In the genomic region with DNA sequence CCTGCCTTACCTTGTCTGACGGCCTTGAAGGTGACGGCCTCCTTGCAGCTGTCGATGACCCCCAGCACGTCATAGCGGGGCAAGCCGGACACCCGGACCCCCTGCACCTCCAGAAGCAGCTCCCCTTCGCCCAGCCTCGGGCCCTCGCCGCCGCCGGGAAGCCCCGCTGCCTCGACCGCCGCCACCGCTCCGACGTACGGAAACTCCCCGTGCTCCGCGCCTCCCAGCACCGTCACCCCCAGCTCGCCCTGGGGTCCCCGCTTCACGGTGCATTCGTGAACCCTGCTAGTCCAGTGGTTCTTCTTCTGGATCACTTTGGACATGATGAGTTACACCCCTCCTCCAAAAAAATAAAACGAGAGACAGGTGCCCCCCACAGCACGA, we compare ENCODE assay signal across 9 cellular contexts. TPM values are rescaled to one million over a fixed set of nuclear protein-coding genes. Genes with fewer than 3 reads are reported as not detected.
DNase-seq lines count a peak whose midpoint lies in the region; ATAC-seq and TF ChIP-seq lines count a peak whose summit lies in the region.
"Had no signal": no experiment of that assay in that cellular context is flagged by ENCODE, and none has a peak within 500 bp of the region (broad histone marks: within the 10 kb centered on the region; RNA-seq: fewer than 3 reads in every experiment).

No MANE protein-coding gene starts in this region.

- H2AFZ ChIP-seq in HCT116 (ENCODE audit: low read depth, low read length, poor library complexity, severe bottlenecking): peak overlapping the region; percentile 12

- in situ Hi-C loops in astrocyte of the spinal cord (cut with HindIII; ENCODE audit: low sequenced_read_pairs): no loop called here

- no peaks in the 10 kb centered on the region for H3K9me2 ChIP-seq in HCT116 (ENCODE audit: insufficient read depth)

- TF ChIP-seq CTCF in BJ (IDR thresholded peaks at IDR 0.05; ENCODE audit: insufficient read depth, low read depth, low read length): no peak
- TF ChIP-seq CTCF in HCT116 (IDR thresholded peaks at IDR 0.05 in 2 of 3, conservative IDR thresholded peaks at IDR 0.05 in 1 of 3; ENCODE audit: borderline replicate concordance in 1 of 3, insufficient read depth in 1 of 3, low read depth in 2 of 3, low read length in 2 of 3): no peak
- no peak for TF ChIP-seq CTCF in astrocyte of the spinal cord (IDR thresholded peaks at IDR 0.05; ENCODE audit: low read depth, low read length)

- BruUV-seq in HCT116 (replicated peaks; lab: Mats Ljungman, UMichigan): no TSS peak

- DNase-seq in BJ (ENCODE audit: low read depth) (no peak), HCT116 (ENCODE audit: low read depth, low spot score) (no peak), astrocyte of the spinal cord (ENCODE audit: low read depth, low spot score) (no peak), kidney glomerular epithelial cell (lab: John Stamatoyannopoulos, UW) (no peak), NCI-H1930 (lab: John Stamatoyannopoulos, UW) (no peak), globus pallidus (ENCODE audit: low spot score) (no peak)

- H3K36me3 ChIP-seq in BJ (ENCODE audit: control insufficient read depth, insufficient read depth, low read length) (no peaks in the 10 kb centered on the region), HCT116 (ENCODE audit: control insufficient read depth in 1 of 2, insufficient read depth in 2 of 2, low read length in 2 of 2) (no peaks in the 10 kb centered on the region)
- H3K36me3 ChIP-seq: neutrophil had no signal

- CTCF ChIA-PET in BJ (lab: Yijun Ruan, JAX): interaction anchor here (0.7 to 1.5 kb wide), 6 partner anchors 17 to 254 kb away, joined by 3 read pairs; no protein-coding TSS in a partner anchor
- CTCF ChIA-PET in HCT116 (lab: Charles Lee): no interaction called here

- H3K27ac ChIP-seq in HCT116 (ENCODE audit: low read depth, low read length) (peak overlapping the region; percentile 88), layer of hippocampus (ENCODE audit: low read depth, low read length) (peak overlapping the region; percentile 88), temporal lobe (ENCODE audit: low read depth, low read length) (peak overlapping the region; percentile 44)
- H3K27ac ChIP-seq: neutrophil had no signal

- H3K4me3 ChIP-seq in BJ (ENCODE audit: low read depth, low read length): peak overlapping the region; percentile 81
- peak overlapping the region; percentile 81 to 91 for H3K4me3 ChIP-seq in HCT116 (replicated peaks in 1 of 2; ENCODE audit: low read depth in 1 of 2, low read length in 2 of 2)
- peak overlapping the region; percentile 82 for H3K4me3 ChIP-seq in astrocyte of the spinal cord (ENCODE audit: low read depth, low read length)

- H3K9me3 ChIP-seq in HCT116 (ENCODE audit: control insufficient read depth in 1 of 2, insufficient read depth in 1 of 2, low read depth in 1 of 2, low read length in 2 of 2): no peaks in the 10 kb centered on the region
- H3K9me3 ChIP-seq: neutrophil had no signal

- peak overlapping the region; percentile 91 for H3K4me2 ChIP-seq in HCT116 (ENCODE audit: low read length)

- H3K4me1 ChIP-seq in HCT116 (ENCODE audit: control insufficient read depth in 1 of 2, insufficient read depth in 2 of 2, low read length in 2 of 2): peaks cover 26 to 28% of the 10 kb centered on the region in 2 experiments

- RAD21 ChIA-PET in HCT116 (lab: Charles Lee; ENCODE audit: low non-redundant PET in 1 of 2, low total read pairs in 2 of 2, uncharacterized antibody in 2 of 2, unreplicated experiment in 2 of 2): no interaction called here

- ATAC-seq in HCT116: no peak

- H4K20me1 ChIP-seq in HCT116 (ENCODE audit: insufficient read depth): no peaks in the 10 kb centered on the region

- POLR2A ChIA-PET in BJ (lab: Charles Lee): no interaction called here
- POLR2A ChIA-PET in HCT116 (lab: Charles Lee): no interaction called here

- H3K27me3 ChIP-seq in BJ (ENCODE audit: control insufficient read depth, insufficient read depth, low read length) (no peaks in the 10 kb centered on the region), HCT116 (ENCODE audit: insufficient read depth, low read length) (no peaks in the 10 kb centered on the region), layer of hippocampus (ENCODE audit: control insufficient read depth, insufficient read depth, low read length) (no peaks in the 10 kb centered on the region)

- H3K9ac ChIP-seq in HCT116 (ENCODE audit: low read length): peak overlapping the region; percentile 81

- no peak for TF ChIP-seq RAD21 in HCT116 (IDR thresholded peaks at IDR 0.05; ENCODE audit: low read depth)

- H3K79me2 ChIP-seq in HCT116 (ENCODE audit: insufficient read depth, low read length): peaks cover 54% of the 10 kb centered on the region

- TF ChIP-seq POLR2A in HCT116 (IDR thresholded peaks at IDR 0.05; ENCODE audit: borderline replicate concordance, extremely low read depth, insufficient read depth, insufficient read length): no peak

- intact Hi-C loops in HCT116 (cut with micrococcal nuclease): loop anchor here (2.0 to 5.0 kb wide), 3 partner anchors 85 to 251 kb away; no protein-coding TSS in a partner anchor

TF ChIP-seq in HCT116, 20 proteins besides CTCF, POLR2A, EP300 and RAD21:
- TF ChIP-seq, protein P1, sequence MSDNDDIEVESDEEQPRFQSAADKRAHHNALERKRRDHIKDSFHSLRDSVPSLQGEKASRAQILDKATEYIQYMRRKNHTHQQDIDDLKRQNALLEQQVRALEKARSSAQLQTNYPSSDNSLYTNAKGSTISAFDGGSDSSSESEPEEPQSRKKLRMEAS (IDR thresholded peaks at IDR 0.05): no peak
- TF ChIP-seq YY1 (IDR thresholded peaks at IDR 0.05; ENCODE audit: extremely low read depth, insufficient replicate concordance, low read depth, low read length) (no peak), POLR2AphosphoS5 (IDR thresholded peaks at IDR 0.05; ENCODE audit: low read depth, low read length) (no peak), ZNF274 (IDR thresholded peaks at IDR 0.05; ENCODE audit: low read depth, low read length) (no peak), SP1 (IDR thresholded peaks at IDR 0.05; ENCODE audit: low read depth) (no peak), EZH2phosphoT487 (IDR thresholded peaks at IDR 0.05; ENCODE audit: borderline replicate concordance) (no peak), ELF1 (IDR thresholded peaks at IDR 0.05; ENCODE audit: borderline replicate concordance, low read depth) (no peak)
- TF ChIP-seq, protein P2, sequence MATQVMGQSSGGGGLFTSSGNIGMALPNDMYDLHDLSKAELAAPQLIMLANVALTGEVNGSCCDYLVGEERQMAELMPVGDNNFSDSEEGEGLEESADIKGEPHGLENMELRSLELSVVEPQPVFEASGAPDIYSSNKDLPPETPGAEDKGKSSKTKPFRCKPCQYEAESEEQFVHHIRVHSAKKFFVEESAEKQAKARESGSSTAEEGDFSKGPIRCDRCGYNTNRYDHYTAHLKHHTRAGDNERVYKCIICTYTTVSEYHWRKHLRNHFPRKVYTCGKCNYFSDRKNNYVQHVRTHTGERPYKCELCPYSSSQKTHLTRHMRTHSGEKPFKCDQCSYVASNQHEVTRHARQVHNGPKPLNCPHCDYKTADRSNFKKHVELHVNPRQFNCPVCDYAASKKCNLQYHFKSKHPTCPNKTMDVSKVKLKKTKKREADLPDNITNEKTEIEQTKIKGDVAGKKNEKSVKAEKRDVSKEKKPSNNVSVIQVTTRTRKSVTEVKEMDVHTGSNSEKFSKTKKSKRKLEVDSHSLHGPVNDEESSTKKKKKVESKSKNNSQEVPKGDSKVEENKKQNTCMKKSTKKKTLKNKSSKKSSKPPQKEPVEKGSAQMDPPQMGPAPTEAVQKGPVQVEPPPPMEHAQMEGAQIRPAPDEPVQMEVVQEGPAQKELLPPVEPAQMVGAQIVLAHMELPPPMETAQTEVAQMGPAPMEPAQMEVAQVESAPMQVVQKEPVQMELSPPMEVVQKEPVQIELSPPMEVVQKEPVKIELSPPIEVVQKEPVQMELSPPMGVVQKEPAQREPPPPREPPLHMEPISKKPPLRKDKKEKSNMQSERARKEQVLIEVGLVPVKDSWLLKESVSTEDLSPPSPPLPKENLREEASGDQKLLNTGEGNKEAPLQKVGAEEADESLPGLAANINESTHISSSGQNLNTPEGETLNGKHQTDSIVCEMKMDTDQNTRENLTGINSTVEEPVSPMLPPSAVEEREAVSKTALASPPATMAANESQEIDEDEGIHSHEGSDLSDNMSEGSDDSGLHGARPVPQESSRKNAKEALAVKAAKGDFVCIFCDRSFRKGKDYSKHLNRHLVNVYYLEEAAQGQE (IDR thresholded peaks at IDR 0.05; ENCODE audit: low read depth): no peak

RNA-seq across cellular contexts. Expression of gene MAGI1, which starts 0.7 kb away (rescaled TPM):
- polyA plus RNA-seq in BJ (2011; rRNA removed): 14.4 and 15.2 TPM in 2 replicates
- polyA minus RNA-seq in BJ (2011; rRNA and poly(A)+ RNA removed): 24.5 and 31.1 TPM in 2 replicates
- total RNA-seq in HCT116 (2021; ENCODE audit: unreplicated experiment) (38.6 TPM), temporal lobe (40.8 TPM)
- polyA plus RNA-seq in HCT116 (2012): 16.6 and 18.5 TPM in 2 replicates
